In genomic region chr4:184101711-184102110, GRCh38 we compare ENCODE assay signal across 2 cellular contexts.
TF ChIP-seq lines count a peak whose summit lies in the region.

No MANE protein-coding gene starts in this region.

TF ChIP-seq in SK-N-SH, 30 proteins besides CTCF, POLR2A, EP300 and RAD21 (continued from another document):
- no peak for TF ChIP-seq MXI1 (IDR thresholded peaks at IDR 0.05; ENCODE audit: low read depth, low read length)
- no peak for TF ChIP-seq NFIC (IDR thresholded peaks at IDR 0.05; ENCODE audit: borderline replicate concordance)
- no peak for TF ChIP-seq TEAD4 (IDR thresholded peaks at IDR 0.05; ENCODE audit: borderline replicate concordance, insufficient read depth)
- no peak for TF ChIP-seq RCOR1 (IDR thresholded peaks at IDR 0.05; ENCODE audit: low read length)
- no peak for TF ChIP-seq PBX3 (IDR thresholded peaks at IDR 0.05)

TF ChIP-seq in SK-N-SH treated with all-trans-retinoic acid at 6 μM for 48 hours, 23 proteins besides CTCF, POLR2A, EP300 and RAD21 (continued from another document):
- TF ChIP-seq ZNF565 (CRISPR knock-in tag; conservative IDR thresholded peaks at IDR 0.05; ENCODE audit: low read depth) (no peak), BACH2 (CRISPR knock-in tag; IDR thresholded peaks at IDR 0.05; ENCODE audit: borderline replicate concordance) (no peak), ARNTL (CRISPR knock-in tag; IDR thresholded peaks at IDR 0.05; ENCODE audit: borderline replicate concordance, low read depth) (no peak)
